14 cellular contexts compared by ENCODE assay signal in the genomic region with DNA sequence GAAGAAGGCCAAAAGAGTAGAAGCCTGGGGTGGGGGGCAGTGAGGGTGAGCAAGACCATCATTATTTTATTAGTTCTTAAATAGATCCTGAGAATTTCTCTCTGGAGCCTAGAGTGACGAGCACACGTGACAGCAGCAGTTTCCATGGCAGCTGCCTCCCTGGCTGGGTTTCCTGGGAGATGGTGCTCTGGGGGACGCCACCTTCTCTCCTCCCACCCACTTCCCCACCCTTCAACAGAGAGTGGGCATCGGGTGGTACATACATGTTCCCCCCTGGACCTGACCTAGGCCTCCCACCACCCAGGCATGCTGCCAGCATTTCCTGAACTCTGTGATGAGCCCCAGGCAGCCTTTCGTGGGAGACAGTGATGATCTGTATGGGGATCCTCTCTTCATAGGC. TPM values are rescaled to one million over a fixed set of nuclear protein-coding genes. Genes with fewer than 3 reads are reported as not detected.
"Had no signal": no experiment of that assay in that cellular context is flagged by ENCODE, and none has a peak within 500 bp of the region (broad histone marks: within the 10 kb centered on the region; RNA-seq: fewer than 3 reads in every experiment).

No MANE protein-coding gene starts in this region.

- H3K27ac Mint-ChIP-seq: activated naive CD4-positive, alpha-beta T cell treated with anti-CD3 and anti-CD28 coated beads for 36 hours; activated T-helper 2 cell treated with anti-CD3 and anti-CD28 coated beads, Interferon-gamma antibody, Interleukin-2, Interleukin-4, amounts not matched to agents 10 μg/mL and 5 μg/mL and 100 μg/mL, durations not matched to agents 14 hours and 24 hours and 36 hours; nephron progenitor cell; type B pancreatic cell had no signal

- H3K27me3 Mint-ChIP-seq: stimulated activated naive CD8-positive, alpha-beta T cell treated with anti-CD3 and anti-CD28 coated beads, Interleukin-15, amount 100 ng/mL, for 72 hours had no signal

- H3K4me1 Mint-ChIP-seq: nephron progenitor cell had no signal

- H3K4me3 Mint-ChIP-seq: activated naive CD4-positive, alpha-beta T cell treated with anti-CD3 and anti-CD28 coated beads for 36 hours; nephron progenitor cell; stimulated activated naive CD8-positive, alpha-beta T cell treated with anti-CD3 and anti-CD28 coated beads, Interleukin-15, amount 100 ng/mL, for 72 hours; type B pancreatic cell had no signal

- H3K9me3 Mint-ChIP-seq: activated naive CD4-positive, alpha-beta T cell treated with anti-CD3 and anti-CD28 coated beads for 36 hours; activated T-helper 2 cell treated with anti-CD3 and anti-CD28 coated beads, Interferon-gamma antibody, Interleukin-2, Interleukin-4, amounts not matched to agents 10 μg/mL and 5 μg/mL and 100 μg/mL, durations not matched to agents 14 hours and 24 hours and 36 hours; nephron progenitor cell; stimulated activated naive CD8-positive, alpha-beta T cell treated with anti-CD3 and anti-CD28 coated beads, Interleukin-15, amount 100 ng/mL, for 72 hours; type B pancreatic cell had no signal

- H3K36me3 Mint-ChIP-seq: type B pancreatic cell had no signal

- ATAC-seq: gastroesophageal sphincter, left lung had no signal

- DNase-seq: cortex of kidney, heart right ventricle, left lung, testis had no signal

- H3K27ac ChIP-seq: gastroesophageal sphincter, heart right ventricle, left lung, right atrium auricular region, skin epidermis, testis, WERI-Rb-1 had no signal

RNA-seq across cellular contexts. Expression of a gene that starts 12.9 kb away (rescaled TPM):
- total RNA-seq: esophagus mucosa had no signal
